ENCODE assay signal across 25 cellular contexts in genomic region chr2:233800231-233800630, GRCh38. TPM values are rescaled to one million over a fixed set of nuclear protein-coding genes. Genes with fewer than 3 reads are reported as not detected.
DNase-seq lines count a peak whose midpoint lies in the region; ATAC-seq, FAIRE-seq and TF ChIP-seq lines count a peak whose summit lies in the region.
"Had no signal": no experiment of that assay in that cellular context is flagged by ENCODE, and none has a peak within 500 bp of the region (broad histone marks: within the 10 kb centered on the region; RNA-seq: fewer than 3 reads in every experiment).

No MANE protein-coding gene starts in this region.

- no peak overlapping the region for H3K4me2 ChIP-seq in HepG2 (ENCODE audit: low read depth, low read length)
- H3K4me2 ChIP-seq: SK-N-SH had no signal

- H3K4me1 ChIP-seq in HepG2 (ENCODE audit: insufficient read depth, low read length) = no peaks in the 10 kb centered on the region
- H3K4me1 ChIP-seq in right lobe of liver = no peaks in the 10 kb centered on the region

- ATAC-seq in HepG2 (peak; percentile 45), right lobe of liver (no peak), HG02642 (IDR thresholded peaks at IDR 0.05; ENCODE audit: poor library complexity, unreplicated experiment) (no peak), GM21786 (IDR thresholded peaks at IDR 0.05; ENCODE audit: unreplicated experiment) (no peak)
- ATAC-seq: GM12878, PC-3 had no signal

- no peak overlapping the region for H3K4me3 ChIP-seq in HepG2 (replicated peaks in 1 of 3; ENCODE audit: insufficient read depth in 1 of 3, low read depth in 2 of 3, low read length in 3 of 3)
- H3K4me3 ChIP-seq in right lobe of liver = no peak overlapping the region
- H3K4me3 ChIP-seq in coronary artery = no peak overlapping the region
- H3K4me3 ChIP-seq: GM12878 had no signal

- H3K27me3 ChIP-seq in HepG2 (ENCODE audit: control insufficient read depth in 1 of 2, insufficient read depth in 2 of 2, low read length in 2 of 2) = peaks cover 2 to 50% of the 10 kb centered on the region in 2 experiments; a peak in 3 of 5 replicates
- no peaks in the 10 kb centered on the region for H3K27me3 ChIP-seq in right lobe of liver

- in situ Hi-C loops in HepG2 (cut with HindIII; ENCODE audit: extremely low pct_ligation_motif_present, low pct_unique_long_range_greater_than_20kb) = no loop called here

- H3K9ac ChIP-seq in HepG2 (ENCODE audit: insufficient read depth, low read depth, low read length) = no peak overlapping the region
- H3K9ac ChIP-seq: SK-N-SH had no signal

- WGBS in HepG2 (ENCODE audit: low lambda C conversion rate) = 40% methylated on average over 6 of the region's 6 CpGs
- 75% methylated on average over 1 of the region's 6 CpGs for WGBS in right lobe of liver (ENCODE audit: insufficient coverage, low coverage, low lambda C conversion rate, missing lambda C conversion rate)

- no peaks in the 10 kb centered on the region for H4K20me1 ChIP-seq in HepG2 (ENCODE audit: insufficient read depth, low read length)

- H3K27ac ChIP-seq in HepG2 (ENCODE audit: extremely low read length, insufficient read depth, low read length) = no peak overlapping the region
- H3K27ac ChIP-seq in right lobe of liver = no peak overlapping the region
- H3K27ac ChIP-seq in coronary artery = no peak overlapping the region

- POLR2A ChIA-PET in HepG2 (lab: Yijun Ruan, JAX) = no interaction called here

- BruUV-seq in HepG2 (replicated peaks; lab: Mats Ljungman, UMichigan) = no TSS peak

- H3K36me3 ChIP-seq in HepG2 (replicated peaks in 1 of 2; ENCODE audit: control insufficient read depth in 1 of 2, insufficient read depth in 2 of 2, low read length in 2 of 2) = no peaks in the 10 kb centered on the region
- no peaks in the 10 kb centered on the region for H3K36me3 ChIP-seq in right lobe of liver

- TF ChIP-seq RAD21 in HepG2 (CRISPR knock-in tag; IDR thresholded peaks at IDR 0.05) = no peak

- no peak for TF ChIP-seq EP300 in HepG2 (IDR thresholded peaks at IDR 0.05; ENCODE audit: low read depth in 2 of 2, low read length in 2 of 2)
- TF ChIP-seq EP300 in HepG2 (CRISPR knock-in tag; IDR thresholded peaks at IDR 0.05; ENCODE audit: borderline replicate concordance) = no peak

- TF ChIP-seq POLR2A in HepG2 (IDR thresholded peaks at IDR 0.05; ENCODE audit: insufficient read depth in 1 of 2, low read depth in 2 of 2, low read length in 2 of 2) (no peak), right lobe of liver (IDR thresholded peaks at IDR 0.05) (no peak)

- no peak for DNase-seq in HepG2 (ENCODE audit: low spot score)
- no peak for DNase-seq in right lobe of liver
- DNase-seq in coronary artery (ENCODE audit: low spot score) = peak; percentile 47
- peak; percentile 4 for DNase-seq in stimulated activated CD8-positive, alpha-beta memory T cell treated with anti-CD3 and anti-CD28 coated beads, Interleukin-4, amount 100 ng/mL, for 48 hours
- no peak for DNase-seq in GM19240 (ENCODE audit: insufficient read length, low spot score)
- DNase-seq: C1 segment of cervical spinal cord; CD4-positive, alpha-beta memory T cell; COR-L47; DMS53; IMR-90; KG1; MM.1S; NCI-H2029; NCI-H446; NCI-H526; NCI-H82; NK-92 treated with Interleukin-12 subunit alpha and Interleukin-12 subunit beta, amount 100 ng/mL, for 24 hours; PC-3; SK-N-SH had no signal

- no peak for FAIRE-seq in HepG2 (lab: Jason Lieb, UNC)
- FAIRE-seq: G401.6, GM12878, H54 had no signal

- H3K9me3 ChIP-seq in HepG2 (ENCODE audit: low read length) (no peaks in the 10 kb centered on the region), right lobe of liver (no peaks in the 10 kb centered on the region)
- H3K9me3 ChIP-seq: SK-N-SH had no signal

- H3K79me2 ChIP-seq in HepG2 (ENCODE audit: insufficient read depth, low read length) = no peaks in the 10 kb centered on the region

- no peak overlapping the region for H2AFZ ChIP-seq in HepG2 (ENCODE audit: low read length)

- CTCF ChIA-PET in HepG2 (lab: Yijun Ruan, JAX; ENCODE audit: low intra/inter-chr PET ratio, low total read pairs) = no interaction called here

- no peak for TF ChIP-seq CTCF in HepG2 (CRISPR knock-in tag; IDR thresholded peaks at IDR 0.05)
- TF ChIP-seq CTCF in right lobe of liver (IDR thresholded peaks at IDR 0.05) = no peak
- TF ChIP-seq CTCF in coronary artery (IDR thresholded peaks at IDR 0.05) = no peak

- intact Hi-C loops in HepG2 (cut with micrococcal nuclease; ENCODE audit: unreplicated experiment) = no loop called here
- intact Hi-C loops in right lobe of liver (cut with DNase I) = no loop called here

RNA-seq across cellular contexts. Expression of gene MROH2A, which starts 22.1 kb away (rescaled TPM):
- total RNA-seq in HepG2 (2016; rRNA removed; fragmentation: Illumina TruSeq; extraction: Trizol) (0.04 TPM in 1 of 2 replicates, not detected in the other), right lobe of liver (1 to 10 TPM in 4 of 6 experiments, under 1 TPM in 2; 0.49 to 7.6 (median 2.0) TPM)
- not detected in 2 replicates for total RNA-seq in HepG2 (2016; cell fraction: cytosol; rRNA removed; fragmentation: Illumina TruSeq; extraction: Trizol; ENCODE audit: low read depth)
- not detected in 2 replicates for total RNA-seq in HepG2 (2016; cell fraction: insoluble cytoplasmic fraction; rRNA removed; fragmentation: Illumina TruSeq; extraction: Trizol)
- not detected in 2 replicates for total RNA-seq in HepG2 (2016; cell fraction: membrane; rRNA removed; fragmentation: Illumina TruSeq; extraction: Trizol)
- total RNA-seq in HepG2 (2016; cell fraction: nucleus; rRNA removed; fragmentation: Illumina TruSeq; extraction: Trizol) = not detected in 2 replicates
- 0.03 and 0.07 TPM in 2 replicates for polyA plus RNA-seq in HepG2 (2011; rRNA removed)
- not detected in 2 replicates for polyA plus RNA-seq in HepG2 (2011; cell fraction: cytosol; rRNA removed)
- polyA plus RNA-seq in HepG2 (2011; cell fraction: nucleus; rRNA removed) = 0.03 and 0.33 TPM in 2 replicates
- not detected in 2 replicates for polyA plus RNA-seq in HepG2 (2012)
- not detected in 2 replicates for polyA plus RNA-seq in HepG2 (2016; cell fraction: cytosol; fragmentation: Illumina TruSeq; extraction: Trizol; ENCODE audit: low read depth)
- polyA plus RNA-seq in HepG2 (2016; cell fraction: insoluble cytoplasmic fraction; fragmentation: Illumina TruSeq; extraction: Trizol; ENCODE audit: low read depth) = not detected in 2 replicates
- not detected in 2 replicates for polyA plus RNA-seq in HepG2 (2016; cell fraction: membrane; fragmentation: Illumina TruSeq; extraction: Trizol; ENCODE audit: low read depth)
- not detected in 2 replicates for polyA plus RNA-seq in HepG2 (2016; cell fraction: nucleus; fragmentation: Illumina TruSeq; extraction: Trizol; ENCODE audit: insufficient read depth, low read depth)
- polyA minus RNA-seq in HepG2 (2011; rRNA and poly(A)+ RNA removed; ENCODE audit: low replicate concordance) = not detected in 2 replicates
- polyA minus RNA-seq in HepG2 (2011; cell fraction: cytosol; rRNA and poly(A)+ RNA removed) = not detected in 2 replicates
- 0.12 TPM in 1 of 2 replicates, not detected in the other for polyA minus RNA-seq in HepG2 (2011; cell fraction: nucleus; rRNA and poly(A)+ RNA removed)
- total RNA-seq: CD4-positive, alpha-beta memory T cell; GM12878; IMR-90; PC-3 had no signal
- polyA plus RNA-seq: CD4-positive, alpha-beta memory T cell; GM12878; IMR-90 had no signal

RNA-seq across cellular contexts. Expression of gene UGT1A1, which starts 40.2 kb away (rescaled TPM):
- 0.22 and 0.69 TPM in 2 replicates for total RNA-seq in HepG2 (2016; rRNA removed; fragmentation: Illumina TruSeq; extraction: Trizol)
- 0.09 TPM in 1 of 2 replicates, not detected in the other for total RNA-seq in HepG2 (2016; cell fraction: cytosol; rRNA removed; fragmentation: Illumina TruSeq; extraction: Trizol; ENCODE audit: low read depth)
- total RNA-seq in HepG2 (2016; cell fraction: insoluble cytoplasmic fraction; rRNA removed; fragmentation: Illumina TruSeq; extraction: Trizol) = 0.31 and 0.61 TPM in 2 replicates
- total RNA-seq in HepG2 (2016; cell fraction: membrane; rRNA removed; fragmentation: Illumina TruSeq; extraction: Trizol) = 0.12 and 0.17 TPM in 2 replicates
- total RNA-seq in HepG2 (2016; cell fraction: nucleus; rRNA removed; fragmentation: Illumina TruSeq; extraction: Trizol) = 0.25 and 0.63 TPM in 2 replicates
- 0.75 and 3.6 TPM in 2 replicates for polyA plus RNA-seq in HepG2 (2011; rRNA removed)
- 0.63 and 3.6 TPM in 2 replicates for polyA plus RNA-seq in HepG2 (2011; cell fraction: cytosol; rRNA removed)
- polyA plus RNA-seq in HepG2 (2011; cell fraction: nucleus; rRNA removed) = 0.21 and 1.0 TPM in 2 replicates
- 3.1 and 4.9 TPM in 2 replicates for polyA plus RNA-seq in HepG2 (2012)
- 0.11 TPM in 1 of 2 replicates, not detected in the other for polyA plus RNA-seq in HepG2 (2016; cell fraction: cytosol; fragmentation: Illumina TruSeq; extraction: Trizol; ENCODE audit: low read depth)
- 0.17 and 0.35 TPM in 2 replicates for polyA plus RNA-seq in HepG2 (2016; cell fraction: insoluble cytoplasmic fraction; fragmentation: Illumina TruSeq; extraction: Trizol; ENCODE audit: low read depth)
- polyA plus RNA-seq in HepG2 (2016; cell fraction: membrane; fragmentation: Illumina TruSeq; extraction: Trizol; ENCODE audit: low read depth) = 0.19 and 0.20 TPM in 2 replicates
- 0.93 TPM in 1 of 2 replicates, not detected in the other for polyA plus RNA-seq in HepG2 (2016; cell fraction: nucleus; fragmentation: Illumina TruSeq; extraction: Trizol; ENCODE audit: insufficient read depth, low read depth)
- 0.16 and 1.1 TPM in 2 replicates for polyA minus RNA-seq in HepG2 (2011; rRNA and poly(A)+ RNA removed; ENCODE audit: low replicate concordance)
- 0.44 and 2.2 TPM in 2 replicates for polyA minus RNA-seq in HepG2 (2011; cell fraction: cytosol; rRNA and poly(A)+ RNA removed)
- 0.52 and 1.7 TPM in 2 replicates for polyA minus RNA-seq in HepG2 (2011; cell fraction: nucleus; rRNA and poly(A)+ RNA removed)
- total RNA-seq in right lobe of liver = 1,000 to 10,000 TPM in 1 of 6 experiments, 100 to 1,000 TPM in 4, 10 to 100 TPM in 1; 97.5 to 1,279 (median 171) TPM
- total RNA-seq: A673; CD4-positive, alpha-beta memory T cell; GM12878; IMR-90 had no signal
- polyA plus RNA-seq: CD4-positive, alpha-beta memory T cell; GM12878; IMR-90; SK-N-SH had no signal

RNA-seq across cellular contexts. Expression of gene HJURP, which starts 54.1 kb away (rescaled TPM):
- 36.3 and 45.9 TPM in 2 replicates for total RNA-seq in HepG2 (2016; rRNA removed; fragmentation: Illumina TruSeq; extraction: Trizol)
- total RNA-seq in HepG2 (2016; cell fraction: cytosol; rRNA removed; fragmentation: Illumina TruSeq; extraction: Trizol; ENCODE audit: low read depth) = 12.1 and 14.1 TPM in 2 replicates
- 35.1 and 51.2 TPM in 2 replicates for total RNA-seq in HepG2 (2016; cell fraction: insoluble cytoplasmic fraction; rRNA removed; fragmentation: Illumina TruSeq; extraction: Trizol)
- 26.8 and 29.4 TPM in 2 replicates for total RNA-seq in HepG2 (2016; cell fraction: membrane; rRNA removed; fragmentation: Illumina TruSeq; extraction: Trizol)
- 33.4 and 36.8 TPM in 2 replicates for total RNA-seq in HepG2 (2016; cell fraction: nucleus; rRNA removed; fragmentation: Illumina TruSeq; extraction: Trizol)
- polyA plus RNA-seq in HepG2 (2011; rRNA removed) = 26.0 and 43.9 TPM in 2 replicates
- polyA plus RNA-seq in HepG2 (2011; cell fraction: cytosol; rRNA removed) = 14.5 and 27.5 TPM in 2 replicates
- polyA plus RNA-seq in HepG2 (2011; cell fraction: nucleus; rRNA removed) = 39.6 and 70.3 TPM in 2 replicates
- polyA plus RNA-seq in HepG2 (2012) = 7.6 and 21.0 TPM in 2 replicates
- 2.9 and 3.6 TPM in 2 replicates for polyA plus RNA-seq in HepG2 (2016; cell fraction: cytosol; fragmentation: Illumina TruSeq; extraction: Trizol; ENCODE audit: low read depth)
- polyA plus RNA-seq in HepG2 (2016; cell fraction: insoluble cytoplasmic fraction; fragmentation: Illumina TruSeq; extraction: Trizol; ENCODE audit: low read depth) = 43.4 and 45.0 TPM in 2 replicates
- 5.8 and 7.3 TPM in 2 replicates for polyA plus RNA-seq in HepG2 (2016; cell fraction: membrane; fragmentation: Illumina TruSeq; extraction: Trizol; ENCODE audit: low read depth)
- 88.1 and 90.3 TPM in 2 replicates for polyA plus RNA-seq in HepG2 (2016; cell fraction: nucleus; fragmentation: Illumina TruSeq; extraction: Trizol; ENCODE audit: insufficient read depth, low read depth)
- polyA minus RNA-seq in HepG2 (2011; rRNA and poly(A)+ RNA removed; ENCODE audit: low replicate concordance) = 91.3 and 113 TPM in 2 replicates
- 17.1 and 31.6 TPM in 2 replicates for polyA minus RNA-seq in HepG2 (2011; cell fraction: cytosol; rRNA and poly(A)+ RNA removed)
- 19.5 and 34.5 TPM in 2 replicates for polyA minus RNA-seq in HepG2 (2011; cell fraction: nucleus; rRNA and poly(A)+ RNA removed)
- 1 to 10 TPM in 3 of 6 experiments, under 1 TPM in 3; 0.27 to 2.5 (median 0.89) TPM for total RNA-seq in right lobe of liver
- polyA plus RNA-seq: CD4-positive, alpha-beta memory T cell had no signal

Comparison
In these comparisons a context has a peak if more than half of its experiments do, and no peak if none do; other contexts are left out.
1. RNA of gene UGT1A1, which starts 40.2 kb away (total RNA-seq): 97.5 to 1,279 TPM in right lobe of liver; 0.09 to 0.69 TPM in HepG2; every median in the first group is over 10 times any median in the second.
2. DNase-seq: peak in coronary artery (single experiment) and stimulated activated CD8-positive, alpha-beta memory T cell treated with anti-CD3 and anti-CD28 coated beads, Interleukin-4, amount 100 ng/mL, for 48 hours (single experiment); none in HepG2 (single experiment), right lobe of liver (0 of 3) and GM19240 (single experiment).